8 cellular contexts compared by ENCODE assay signal in genomic region chr7:120941064-120941463, GRCh38. TPM values are rescaled to one million over a fixed set of nuclear protein-coding genes. Genes with fewer than 3 reads are reported as not detected.
DNase-seq lines count a peak whose midpoint lies in the region; TF ChIP-seq lines count a peak whose summit lies in the region.

No MANE protein-coding gene starts in this region.

- no peak overlapping the region for H3K9ac ChIP-seq in liver (ENCODE audit: low read depth in 1 of 2, low read length in 2 of 2)

- in situ Hi-C loops in brain microvascular endothelial cell (cut with HindIII; ENCODE audit: low pct_ligation_motif_present, low sequenced_read_pairs): no loop called here

- no peaks in the 10 kb centered on the region for H3K9me3 ChIP-seq in liver (ENCODE audit: control insufficient read depth in 4 of 4, low read length in 3 of 4)

- WGBS in liver: 11% methylated on average over 1 of the region's 1 CpG

- peak; percentile 36 for TF ChIP-seq CTCF in liver (IDR thresholded peaks at IDR 0.05; ENCODE audit: low read depth, low read length, missing input control)
- TF ChIP-seq CTCF in brain microvascular endothelial cell (IDR thresholded peaks at IDR 0.05; ENCODE audit: low read depth, low read length, missing control alignments): no peak

- DNase-seq in DMS 273 treated with DMSO at 0.1 percent for 48 hours (lab: John Stamatoyannopoulos, UW): peak; percentile 24
- peak; percentile 12 for DNase-seq in HCEC 1CT
- DNase-seq in RKO (ENCODE audit: low spot score): peak; percentile 58
- DNase-seq in brain microvascular endothelial cell: no peak
- DNase-seq in dedifferentiated amniotic fluid mesenchymal stem cell (ENCODE audit: extremely low spot score): no peak
- no peak for DNase-seq in activated effector memory CD4-positive, alpha-beta T cell treated with Interleukin-2 at 50 U/mL for 16 hours
- no peak for DNase-seq in nucleus accumbens (lab: John Stamatoyannopoulos, UW)

- H3K4me1 ChIP-seq in liver (ENCODE audit: control insufficient read depth in 4 of 4, insufficient read depth in 4 of 4, low read length in 3 of 4): peaks cover 1 to 13% (median 10%) of the 10 kb centered on the region in 4 donors

- H3K4me3 ChIP-seq in liver (ENCODE audit: low read depth in 1 of 3, low read length in 3 of 3) (no peak overlapping the region), brain microvascular endothelial cell (ENCODE audit: low read depth, low read length) (no peak overlapping the region)

- TF ChIP-seq RAD21 in liver (IDR thresholded peaks at IDR 0.05): peak; percentile 67 to 74

- H3K27ac ChIP-seq in liver (ENCODE audit: low read depth in 1 of 2, low read length in 2 of 2) (no peak overlapping the region), brain microvascular endothelial cell (no peak overlapping the region)

- H3K27me3 ChIP-seq in liver (ENCODE audit: control insufficient read depth in 4 of 4, insufficient read depth in 4 of 4, low read length in 3 of 4) (no peaks in the 10 kb centered on the region), brain microvascular endothelial cell (replicated peaks) (no peaks in the 10 kb centered on the region)

- H3K36me3 ChIP-seq in liver (ENCODE audit: control insufficient read depth in 4 of 4, insufficient read depth in 3 of 4, low read depth in 1 of 4, low read length in 3 of 4) (no peaks in the 10 kb centered on the region), brain microvascular endothelial cell (replicated peaks) (no peaks in the 10 kb centered on the region)

TF ChIP-seq in liver, 16 proteins besides CTCF, POLR2A, EP300 and RAD21:
- no peak for TF ChIP-seq HNF4G (IDR thresholded peaks at IDR 0.05)
- TF ChIP-seq SP1 (IDR thresholded peaks at IDR 0.05): no peak
- TF ChIP-seq HNF4A (conservative IDR thresholded peaks at IDR 0.05): no peak
- TF ChIP-seq YY1 (IDR thresholded peaks at IDR 0.05): no peak
- no peak for TF ChIP-seq FOXA1 (IDR thresholded peaks at IDR 0.05)
- TF ChIP-seq TAF1 (conservative IDR thresholded peaks at IDR 0.05): no peak
- TF ChIP-seq FOXA2 (IDR thresholded peaks at IDR 0.05): no peak
- no peak for TF ChIP-seq ATF3 (IDR thresholded peaks at IDR 0.05)
- no peak for TF ChIP-seq ZBTB33 (IDR thresholded peaks at IDR 0.05)
- no peak for TF ChIP-seq NR2F2 (IDR thresholded peaks at IDR 0.05)
- TF ChIP-seq, protein P1, sequence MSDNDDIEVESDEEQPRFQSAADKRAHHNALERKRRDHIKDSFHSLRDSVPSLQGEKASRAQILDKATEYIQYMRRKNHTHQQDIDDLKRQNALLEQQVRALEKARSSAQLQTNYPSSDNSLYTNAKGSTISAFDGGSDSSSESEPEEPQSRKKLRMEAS (IDR thresholded peaks at IDR 0.05): no peak
- no peak for TF ChIP-seq EGR1 (IDR thresholded peaks at IDR 0.05; ENCODE audit: low read depth in 2 of 2)
- TF ChIP-seq, protein P2, sequence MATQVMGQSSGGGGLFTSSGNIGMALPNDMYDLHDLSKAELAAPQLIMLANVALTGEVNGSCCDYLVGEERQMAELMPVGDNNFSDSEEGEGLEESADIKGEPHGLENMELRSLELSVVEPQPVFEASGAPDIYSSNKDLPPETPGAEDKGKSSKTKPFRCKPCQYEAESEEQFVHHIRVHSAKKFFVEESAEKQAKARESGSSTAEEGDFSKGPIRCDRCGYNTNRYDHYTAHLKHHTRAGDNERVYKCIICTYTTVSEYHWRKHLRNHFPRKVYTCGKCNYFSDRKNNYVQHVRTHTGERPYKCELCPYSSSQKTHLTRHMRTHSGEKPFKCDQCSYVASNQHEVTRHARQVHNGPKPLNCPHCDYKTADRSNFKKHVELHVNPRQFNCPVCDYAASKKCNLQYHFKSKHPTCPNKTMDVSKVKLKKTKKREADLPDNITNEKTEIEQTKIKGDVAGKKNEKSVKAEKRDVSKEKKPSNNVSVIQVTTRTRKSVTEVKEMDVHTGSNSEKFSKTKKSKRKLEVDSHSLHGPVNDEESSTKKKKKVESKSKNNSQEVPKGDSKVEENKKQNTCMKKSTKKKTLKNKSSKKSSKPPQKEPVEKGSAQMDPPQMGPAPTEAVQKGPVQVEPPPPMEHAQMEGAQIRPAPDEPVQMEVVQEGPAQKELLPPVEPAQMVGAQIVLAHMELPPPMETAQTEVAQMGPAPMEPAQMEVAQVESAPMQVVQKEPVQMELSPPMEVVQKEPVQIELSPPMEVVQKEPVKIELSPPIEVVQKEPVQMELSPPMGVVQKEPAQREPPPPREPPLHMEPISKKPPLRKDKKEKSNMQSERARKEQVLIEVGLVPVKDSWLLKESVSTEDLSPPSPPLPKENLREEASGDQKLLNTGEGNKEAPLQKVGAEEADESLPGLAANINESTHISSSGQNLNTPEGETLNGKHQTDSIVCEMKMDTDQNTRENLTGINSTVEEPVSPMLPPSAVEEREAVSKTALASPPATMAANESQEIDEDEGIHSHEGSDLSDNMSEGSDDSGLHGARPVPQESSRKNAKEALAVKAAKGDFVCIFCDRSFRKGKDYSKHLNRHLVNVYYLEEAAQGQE (IDR thresholded peaks at IDR 0.05): no peak

RNA-seq across cellular contexts. Expression of gene ING3, which starts 9.5 kb away (rescaled TPM):
- total RNA-seq in liver: 10 to 100 TPM in 1 of 2 donors, 1 to 10 TPM in 1; 10.0 to 14.0 TPM
- 10 to 100 TPM in 1 of 2 donors, 1 to 10 TPM in 1; 3.8 to 11.9 TPM for polyA plus RNA-seq in liver

RNA-seq across cellular contexts. Expression of gene CPED1, which starts 47.4 kb away (rescaled TPM):
- 10 to 100 TPM in 1 of 2 donors, 1 to 10 TPM in 1; 8.5 to 58.0 TPM for total RNA-seq in liver
- polyA plus RNA-seq in liver: 10 to 100 TPM; 11.1 to 18.1 TPM

Comparison
In these comparisons a context has a peak if more than half of its experiments do, and no peak if none do; other contexts are left out.
1. DNase-seq: peak in DMS 273 treated with DMSO at 0.1 percent for 48 hours (single experiment), HCEC 1CT (single experiment) and RKO (single experiment); none in brain microvascular endothelial cell (single experiment), dedifferentiated amniotic fluid mesenchymal stem cell (single experiment), activated effector memory CD4-positive, alpha-beta T cell treated with Interleukin-2 at 50 U/mL for 16 hours (single experiment) and nucleus accumbens (0 of 56).